In genomic region chr7:131110294-131111080, GRCh38 we compare ENCODE assay signal across 8 cellular contexts.
DNase-seq lines count a peak whose midpoint lies in the region; ATAC-seq and TF ChIP-seq lines count a peak whose summit lies in the region.

No MANE protein-coding gene starts in this region.

- H3K9ac ChIP-seq in HUES6 (ENCODE audit: low read length), result peak overlapping the region; percentile 77

- no peak for TF ChIP-seq CTCF in CD4-positive, alpha-beta T cell (IDR thresholded peaks at IDR 0.05)

- POLR2A ChIA-PET in CD4-positive, alpha-beta T cell (lab: Charles Lee), result interaction anchor here (0.6 to 5.2 kb wide), 13 partner anchors 9 to 1043 kb away, joined by 3 to 36 read pairs (median 5); partner anchors contain the start of gene MKLN1

- DNase-seq in CD4-positive, alpha-beta T cell, result no peak
- peak; percentile 26 for DNase-seq in iPS-NIHi11 (ENCODE audit: low spot score)
- no peak for DNase-seq in HUDEP-2 (lab: John Stamatoyannopoulos, UW; ENCODE audit: unreplicated experiment in 76 of 76)
- DNase-seq in NCI-H2107 treated with DMSO at 0.1 percent for 48 hours (lab: John Stamatoyannopoulos, UW; ENCODE audit: unreplicated experiment), result no peak
- no peak for DNase-seq in mesenteric fat pad (ENCODE audit: low spot score)

- peaks cover 44% of the 10 kb centered on the region for H3K4me1 Mint-ChIP-seq in CD4-positive, alpha-beta T cell (ENCODE audit: low read depth)

- peaks cover 7% of the 10 kb centered on the region for H3K27me3 Mint-ChIP-seq in CD4-positive, alpha-beta T cell

- H3K4me1 ChIP-seq in HUES6 (ENCODE audit: control insufficient read depth, insufficient read depth, low read length), result peaks cover 30% of the 10 kb centered on the region

- H3K4me3 ChIP-seq in HUES6 (ENCODE audit: low read depth, low read length), result peak overlapping the region; percentile 73
- H3K4me3 ChIP-seq in skin epidermis, result peak overlapping the region; percentile 37 to 80 (median 47)

- H3K27me3 ChIP-seq in CD4-positive, alpha-beta T cell (ENCODE audit: control insufficient read depth, insufficient read depth, low read length), result no peaks in the 10 kb centered on the region
- H3K27me3 ChIP-seq in HUES6 (ENCODE audit: control insufficient read depth, insufficient read depth, low read length), result peaks cover 20% of the 10 kb centered on the region

- no peak overlapping the region for H3K27ac ChIP-seq in CD4-positive, alpha-beta T cell (ENCODE audit: low read depth, low read length)
- H3K27ac ChIP-seq in HUES6 (ENCODE audit: low read depth, low read length) (peak overlapping the region; percentile 66; the same call in 1 of the 2 replicates), angular gyrus (ENCODE audit: low read depth, low read length) (peak overlapping the region; percentile 99), skin epidermis (peak overlapping the region; percentile 60 to 99 (median 95))

- no peaks in the 10 kb centered on the region for H3K9me3 Mint-ChIP-seq in CD4-positive, alpha-beta T cell

- CTCF ChIA-PET in CD4-positive, alpha-beta T cell (lab: Charles Lee), result interaction anchor here (1.0 to 1.6 kb wide), 4 partner anchors 42 to 314 kb away, joined by 3 to 10 read pairs (median 3); no protein-coding TSS in a partner anchor

- H3K36me3 ChIP-seq in HUES6 (ENCODE audit: control insufficient read depth, insufficient read depth, low read length), result no peaks in the 10 kb centered on the region

- ATAC-seq in CD4-positive, alpha-beta T cell (ENCODE audit: poor library complexity), result no peak

- H3K27ac Mint-ChIP-seq in CD4-positive, alpha-beta T cell, result peak overlapping the region; percentile 76

- H3K4me3 Mint-ChIP-seq in CD4-positive, alpha-beta T cell, result peak overlapping the region; percentile 77

- H3K9me3 ChIP-seq in CD4-positive, alpha-beta T cell (ENCODE audit: control insufficient read depth, low read length), result no peaks in the 10 kb centered on the region
- H3K9me3 ChIP-seq in HUES6 (ENCODE audit: control insufficient read depth, insufficient read depth, low read depth, low read length), result no peaks in the 10 kb centered on the region

- H3K36me3 Mint-ChIP-seq in CD4-positive, alpha-beta T cell (ENCODE audit: low read depth), result peaks cover 30% of the 10 kb centered on the region

- intact Hi-C loops in CD4-positive, alpha-beta T cell (cut with DNase I, micrococcal nuclease), result loop anchor here in 1 of 2 experiments (5.0 kb wide), 1 partner anchor 127 kb away; no protein-coding TSS in a partner anchor
